Comparison of ENCODE assay signal across 23 cellular contexts in the genomic region with DNA sequence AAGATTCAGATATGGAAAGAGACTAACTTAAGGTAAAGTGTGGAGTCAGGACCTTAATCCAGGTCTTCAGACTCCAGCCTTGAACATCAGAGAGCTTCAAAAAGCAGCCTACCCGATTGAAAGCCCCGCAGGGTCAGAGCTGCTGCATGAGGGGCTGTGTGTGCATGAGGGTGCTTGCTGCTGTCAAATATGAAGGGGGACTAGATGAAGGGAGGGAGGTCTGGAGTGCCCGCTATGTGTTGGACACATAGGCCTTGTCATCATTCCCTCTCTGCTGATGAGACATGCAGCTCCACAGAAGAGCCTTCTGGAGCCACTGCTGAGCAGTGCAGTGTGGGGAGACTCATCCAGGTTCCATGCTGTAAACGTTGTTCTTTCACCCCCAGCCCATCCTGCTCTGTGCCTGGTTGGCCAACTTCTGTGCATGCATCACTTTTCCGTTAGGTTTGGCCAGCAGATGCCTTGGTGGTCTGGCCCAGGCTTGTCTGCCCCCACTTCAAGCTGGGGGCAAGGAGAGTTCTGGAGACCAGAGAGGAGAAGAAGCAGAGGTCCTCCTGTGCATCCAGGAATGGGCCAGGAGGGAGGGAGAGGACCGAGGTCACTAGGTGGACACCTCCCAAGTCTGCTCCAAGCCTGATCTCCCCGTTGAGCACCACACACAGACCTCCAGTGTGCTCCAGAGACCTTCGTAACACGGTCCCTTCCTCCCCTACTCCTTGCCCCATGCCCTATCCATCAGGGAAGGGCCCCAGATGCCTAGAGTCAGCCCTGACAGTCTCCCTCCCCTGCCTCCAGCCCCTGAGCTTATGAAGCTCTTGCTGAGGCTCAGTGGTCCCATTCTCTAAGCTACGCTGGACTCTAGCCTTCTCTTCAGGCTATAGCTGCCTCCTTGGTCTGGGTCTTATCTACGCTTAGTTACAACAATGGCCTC. TPM values are rescaled to one million over a fixed set of nuclear protein-coding genes. Genes with fewer than 3 reads are reported as not detected.
DNase-seq lines count a peak whose midpoint lies in the region; ATAC-seq and TF ChIP-seq lines count a peak whose summit lies in the region.
"Had no signal": no experiment of that assay in that cellular context is flagged by ENCODE, and none has a peak within 500 bp of the region (broad histone marks: within the 10 kb centered on the region; RNA-seq: fewer than 3 reads in every experiment).

No MANE protein-coding gene starts in this region.

- no peaks in the 10 kb centered on the region for H3K27me3 Mint-ChIP-seq in stimulated activated naive B cell treated with anti-CD40 and anti-IgM and Interleukin-4, amounts not matched to agents 10 μg/mL and 1 μg/mL and 100 μg/mL, for 72 hours

- in situ Hi-C loops in brain microvascular endothelial cell (cut with HindIII; ENCODE audit: low pct_ligation_motif_present, low sequenced_read_pairs), result no loop called here

- peak overlapping the region; percentile 88 for H3K27ac ChIP-seq in OCI-LY7 (ENCODE audit: low read depth, low read length, poor library complexity, severe bottlenecking)
- H3K27ac ChIP-seq in brain microvascular endothelial cell, result no peak overlapping the region
- H3K27ac ChIP-seq: A549, ascending aorta, prostate gland, stomach had no signal

- peak; percentile 7 to 12 for DNase-seq in activated T-cell treated with anti-CD3 and anti-CD28 coated beads, Interleukin-2, amount 50 U/mL, for 48 hours
- DNase-seq in activated T-cell treated with anti-CD3 and anti-CD28 coated beads, Interleukin-2, amount 50 U/mL, for 1 hour, result no peak
- DNase-seq in OCI-LY7 (ENCODE audit: low spot score), result no peak
- DNase-seq in left lobe of liver (ENCODE audit: low spot score), result peak; percentile 22
- no peak for DNase-seq in stimulated activated naive B cell treated with anti-CD40 and anti-IgM and Interleukin-4, amounts not matched to agents 10 μg/mL and 1 μg/mL and 100 μg/mL, for 72 hours
- DNase-seq in brain microvascular endothelial cell, result no peak
- DNase-seq: activated CD4-positive, alpha-beta T cell treated with anti-CD3 and anti-CD28 coated beads for 4 hours; activated naive CD4-positive, alpha-beta T cell treated with Interleukin-2 at 50 U/mL for 16 hours; C1 segment of cervical spinal cord; cerebellar nuclear complex; effector memory CD4-positive, alpha-beta T cell; NCI-H1417; NCI-H524 treated with DMSO at 0.1 percent for 48 hours; nephron progenitor cell; stimulated activated CD4-positive, alpha-beta T cell treated with anti-CD3 and anti-CD28 coated beads, Interleukin-4, amount 100 ng/mL, for 1 hour; stomach had no signal

- H3K36me3 ChIP-seq in OCI-LY7 (ENCODE audit: insufficient read depth, low read length), result no peaks in the 10 kb centered on the region
- no peaks in the 10 kb centered on the region for H3K36me3 ChIP-seq in brain microvascular endothelial cell (replicated peaks)
- H3K36me3 ChIP-seq: ascending aorta, prostate gland, stomach, upper lobe of right lung had no signal

- intact Hi-C loops in OCI-LY7 (cut with micrococcal nuclease; ENCODE audit: unreplicated experiment), result no loop called here

- H3K9me2 ChIP-seq in OCI-LY7 (ENCODE audit: insufficient read depth, low read length), result no peaks in the 10 kb centered on the region

- H3K4me3 Mint-ChIP-seq in stimulated activated naive B cell treated with anti-CD40 and anti-IgM and Interleukin-4, amounts not matched to agents 10 μg/mL and 1 μg/mL and 100 μg/mL, for 72 hours, result no peak overlapping the region
- H3K4me3 Mint-ChIP-seq: nephron progenitor cell had no signal

- no TSS peak for BruUV-seq in OCI-LY7 (replicated peaks; lab: Mats Ljungman, UMichigan)

- H3K9me3 Mint-ChIP-seq in stimulated activated naive B cell treated with anti-CD40 and anti-IgM and Interleukin-4, amounts not matched to agents 10 μg/mL and 1 μg/mL and 100 μg/mL, for 72 hours, result no peaks in the 10 kb centered on the region
- H3K9me3 Mint-ChIP-seq: nephron progenitor cell had no signal

- no peaks in the 10 kb centered on the region for H3K79me2 ChIP-seq in OCI-LY7 (ENCODE audit: insufficient read depth, low read depth, low read length)

- ATAC-seq in left lobe of liver (no peak), HG02571 (IDR thresholded peaks at IDR 0.05; ENCODE audit: unreplicated experiment) (no peak), GM21528 (IDR thresholded peaks at IDR 0.05; ENCODE audit: low FRiP score, unreplicated experiment) (no peak)
- ATAC-seq in stimulated activated naive B cell treated with anti-CD40 and anti-IgM and Interleukin-4, amounts not matched to agents 10 μg/mL and 1 μg/mL and 100 μg/mL, for 72 hours (replicated peaks), result no peak

- peak overlapping the region; percentile 72 for H2AFZ ChIP-seq in OCI-LY7 (ENCODE audit: low read length)

- no peaks in the 10 kb centered on the region for H3K9me3 ChIP-seq in OCI-LY7 (ENCODE audit: low read length)
- H3K9me3 ChIP-seq: A549, ascending aorta, prostate gland, stomach, upper lobe of right lung had no signal

- POLR2A ChIA-PET in OCI-LY7 (lab: Charles Lee), result interaction anchor here (0.7 to 5.7 kb wide), 7 partner anchors 9 to 404 kb away, joined by 3 to 42 read pairs (median 9); partner anchors contain the start of gene LRRC32

- peak overlapping the region; percentile 58 for H3K4me2 ChIP-seq in OCI-LY7 (ENCODE audit: low read length)
- H3K4me2 ChIP-seq: A549, smooth muscle cell had no signal

- peaks cover 77 to 96% of the 10 kb centered on the region in 2 donors for H3K4me1 Mint-ChIP-seq in stimulated activated naive B cell treated with anti-CD40 and anti-IgM and Interleukin-4, amounts not matched to agents 10 μg/mL and 1 μg/mL and 100 μg/mL, for 72 hours

- no peaks in the 10 kb centered on the region for H3K27me3 ChIP-seq in brain microvascular endothelial cell (replicated peaks)
- H3K27me3 ChIP-seq: ascending aorta, stomach, upper lobe of right lung had no signal

- no peak for TF ChIP-seq CTCF in OCI-LY7 (conservative IDR thresholded peaks at IDR 0.05; ENCODE audit: low read length)
- TF ChIP-seq CTCF in brain microvascular endothelial cell (IDR thresholded peaks at IDR 0.05; ENCODE audit: low read depth, low read length, missing control alignments), result no peak

- no peaks in the 10 kb centered on the region for H4K20me1 ChIP-seq in OCI-LY7 (ENCODE audit: insufficient read depth, low read length)

- peaks cover 0 to 6% of the 10 kb centered on the region in 2 donors for H3K36me3 Mint-ChIP-seq in stimulated activated naive B cell treated with anti-CD40 and anti-IgM and Interleukin-4, amounts not matched to agents 10 μg/mL and 1 μg/mL and 100 μg/mL, for 72 hours

- H3K4me3 ChIP-seq in OCI-LY7 (ENCODE audit: low read depth, low read length, poor library complexity, severe bottlenecking), result peak overlapping the region; percentile 32
- no peak overlapping the region for H3K4me3 ChIP-seq in brain microvascular endothelial cell (ENCODE audit: low read depth, low read length)
- H3K4me3 ChIP-seq: A549, ascending aorta, prostate gland, smooth muscle cell, stomach, upper lobe of right lung had no signal

- peak overlapping the region; percentile 99 for H3K27ac Mint-ChIP-seq in stimulated activated naive B cell treated with anti-CD40 and anti-IgM and Interleukin-4, amounts not matched to agents 10 μg/mL and 1 μg/mL and 100 μg/mL, for 72 hours
- H3K27ac Mint-ChIP-seq: nephron progenitor cell had no signal

- CTCF ChIA-PET in OCI-LY7 (lab: Charles Lee; ENCODE audit: unreplicated experiment), result interaction anchor here (0.5 to 2.4 kb wide), 6 partner anchors 9 to 39 kb away, joined by 3 to 16 read pairs (median 5); partner anchors contain the start of gene LRRC32

- H3K4me1 ChIP-seq in OCI-LY7 (ENCODE audit: insufficient read depth, low read length, poor library complexity, severe bottlenecking), result peaks cover 50% of the 10 kb centered on the region
- H3K4me1 ChIP-seq: A549, prostate gland had no signal

RNA-seq across cellular contexts. Expression of gene LRRC32, which starts 32.0 kb away (rescaled TPM):
- total RNA-seq in OCI-LY7 (2014; rRNA removed; shearing (Covaris generic)), result 5.4 and 5.5 TPM in 2 replicates
- 15.0 and 25.3 TPM in 2 replicates for total RNA-seq in OCI-LY7 (2022)
- total RNA-seq in left lobe of liver, result 10.5 TPM

Comparison
In these comparisons a context has a peak if more than half of its experiments do, and no peak if none do; other contexts are left out.
1. DNase-seq: peak in activated T-cell treated with anti-CD3 and anti-CD28 coated beads, Interleukin-2, amount 50 U/mL, for 48 hours (2 of 2) and left lobe of liver (single experiment); none in activated T-cell treated with anti-CD3 and anti-CD28 coated beads, Interleukin-2, amount 50 U/mL, for 1 hour (single experiment), OCI-LY7 (single experiment), stimulated activated naive B cell treated with anti-CD40 and anti-IgM and Interleukin-4, amounts not matched to agents 10 μg/mL and 1 μg/mL and 100 μg/mL, for 72 hours (single experiment) and brain microvascular endothelial cell (single experiment).